Comparison of ENCODE assay signal across 3 cellular contexts in the genomic region with DNA sequence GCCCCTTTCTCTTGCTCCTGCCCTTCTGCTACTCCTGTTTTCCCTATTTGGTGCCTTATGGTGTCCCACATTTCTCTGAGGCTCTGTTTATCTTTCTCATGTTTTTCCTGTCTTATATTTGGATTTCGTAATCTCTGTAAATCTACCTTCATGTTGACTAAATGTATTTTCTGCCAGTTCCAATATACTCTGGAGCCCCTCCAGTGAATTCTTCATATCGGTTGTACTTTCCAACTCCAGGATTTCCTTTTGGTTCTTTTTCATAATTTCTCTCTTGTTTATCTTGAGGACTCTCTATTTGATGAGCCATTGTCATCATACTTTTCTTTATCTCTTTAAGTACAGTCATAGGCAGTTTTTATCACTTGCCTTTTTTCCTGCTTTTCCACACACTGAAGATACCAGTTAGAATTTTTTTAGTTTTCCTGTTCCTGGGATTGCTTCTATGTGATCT.
TF ChIP-seq lines count a peak whose summit lies in the region.

No MANE protein-coding gene starts in this region.

TF ChIP-seq in HEK293, 187 proteins besides CTCF, POLR2A, EP300 and RAD21:
- TF ChIP-seq SETDB1 (IDR thresholded peaks at IDR 0.05; ENCODE audit: insufficient read length, low read length) (peak; percentile 75), ZNF292 (tag by site-specific recombination; IDR thresholded peaks at IDR 0.05; ENCODE audit: borderline replicate concordance, low read depth) (no peak)

TF ChIP-seq in K562, 482 proteins besides CTCF, POLR2A, EP300 and RAD21:
- peak; percentile 49 for TF ChIP-seq CEBPB (tag; IDR thresholded peaks at IDR 0.05)
- TF ChIP-seq, protein P1, sequence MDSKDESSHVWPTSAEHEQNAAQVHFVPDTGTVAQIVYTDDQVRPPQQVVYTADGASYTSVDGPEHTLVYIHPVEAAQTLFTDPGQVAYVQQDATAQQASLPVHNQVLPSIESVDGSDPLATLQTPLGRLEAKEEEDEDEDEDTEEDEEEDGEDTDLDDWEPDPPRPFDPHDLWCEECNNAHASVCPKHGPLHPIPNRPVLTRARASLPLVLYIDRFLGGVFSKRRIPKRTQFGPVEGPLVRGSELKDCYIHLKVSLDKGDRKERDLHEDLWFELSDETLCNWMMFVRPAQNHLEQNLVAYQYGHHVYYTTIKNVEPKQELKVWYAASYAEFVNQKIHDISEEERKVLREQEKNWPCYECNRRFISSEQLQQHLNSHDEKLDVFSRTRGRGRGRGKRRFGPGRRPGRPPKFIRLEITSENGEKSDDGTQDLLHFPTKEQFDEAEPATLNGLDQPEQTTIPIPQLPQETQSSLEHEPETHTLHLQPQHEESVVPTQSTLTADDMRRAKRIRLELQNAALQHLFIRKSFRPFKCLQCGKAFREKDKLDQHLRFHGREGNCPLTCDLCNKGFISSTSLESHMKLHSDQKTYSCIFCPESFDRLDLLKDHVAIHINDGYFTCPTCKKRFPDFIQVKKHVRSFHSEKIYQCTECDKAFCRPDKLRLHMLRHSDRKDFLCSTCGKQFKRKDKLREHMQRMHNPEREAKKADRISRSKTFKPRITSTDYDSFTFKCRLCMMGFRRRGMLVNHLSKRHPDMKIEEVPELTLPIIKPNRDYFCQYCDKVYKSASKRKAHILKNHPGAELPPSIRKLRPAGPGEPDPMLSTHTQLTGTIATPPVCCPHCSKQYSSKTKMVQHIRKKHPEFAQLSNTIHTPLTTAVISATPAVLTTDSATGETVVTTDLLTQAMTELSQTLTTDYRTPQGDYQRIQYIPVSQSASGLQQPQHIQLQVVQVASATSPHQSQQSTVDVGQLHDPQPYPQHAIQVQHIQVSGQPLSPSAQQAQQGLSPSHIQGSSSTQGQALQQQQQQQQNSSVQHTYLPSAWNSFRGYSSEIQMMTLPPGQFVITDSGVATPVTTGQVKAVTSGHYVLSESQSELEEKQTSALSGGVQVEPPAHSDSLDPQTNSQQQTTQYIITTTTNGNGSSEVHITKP (IDR thresholded peaks at IDR 0.05; ENCODE audit: partially characterized antibody) = no peak
TF ChIP-seq in K562: peak in this region for 1.

TF ChIP-seq in HepG2, 621 proteins besides CTCF, POLR2A, EP300 and RAD21 (continues in another document):
- TF ChIP-seq CBFB (CRISPR knock-in tag; IDR thresholded peaks at IDR 0.05) = peak; percentile 47; the same call in 1 of the 2 replicates
- 0 out of 2 replicates have a peak, but pooled peaks have one; percentile 89 for TF ChIP-seq NFKBIZ (CRISPR knock-in tag; IDR thresholded peaks at IDR 0.05)
- no peak for TF ChIP-seq BRD4 (CRISPR knock-in tag; IDR thresholded peaks at IDR 0.05)
- no peak for TF ChIP-seq ZNF780A (CRISPR knock-in tag; IDR thresholded peaks at IDR 0.05)
- TF ChIP-seq RNF219 (CRISPR knock-in tag; IDR thresholded peaks at IDR 0.05) = no peak
- TF ChIP-seq, protein P2, sequence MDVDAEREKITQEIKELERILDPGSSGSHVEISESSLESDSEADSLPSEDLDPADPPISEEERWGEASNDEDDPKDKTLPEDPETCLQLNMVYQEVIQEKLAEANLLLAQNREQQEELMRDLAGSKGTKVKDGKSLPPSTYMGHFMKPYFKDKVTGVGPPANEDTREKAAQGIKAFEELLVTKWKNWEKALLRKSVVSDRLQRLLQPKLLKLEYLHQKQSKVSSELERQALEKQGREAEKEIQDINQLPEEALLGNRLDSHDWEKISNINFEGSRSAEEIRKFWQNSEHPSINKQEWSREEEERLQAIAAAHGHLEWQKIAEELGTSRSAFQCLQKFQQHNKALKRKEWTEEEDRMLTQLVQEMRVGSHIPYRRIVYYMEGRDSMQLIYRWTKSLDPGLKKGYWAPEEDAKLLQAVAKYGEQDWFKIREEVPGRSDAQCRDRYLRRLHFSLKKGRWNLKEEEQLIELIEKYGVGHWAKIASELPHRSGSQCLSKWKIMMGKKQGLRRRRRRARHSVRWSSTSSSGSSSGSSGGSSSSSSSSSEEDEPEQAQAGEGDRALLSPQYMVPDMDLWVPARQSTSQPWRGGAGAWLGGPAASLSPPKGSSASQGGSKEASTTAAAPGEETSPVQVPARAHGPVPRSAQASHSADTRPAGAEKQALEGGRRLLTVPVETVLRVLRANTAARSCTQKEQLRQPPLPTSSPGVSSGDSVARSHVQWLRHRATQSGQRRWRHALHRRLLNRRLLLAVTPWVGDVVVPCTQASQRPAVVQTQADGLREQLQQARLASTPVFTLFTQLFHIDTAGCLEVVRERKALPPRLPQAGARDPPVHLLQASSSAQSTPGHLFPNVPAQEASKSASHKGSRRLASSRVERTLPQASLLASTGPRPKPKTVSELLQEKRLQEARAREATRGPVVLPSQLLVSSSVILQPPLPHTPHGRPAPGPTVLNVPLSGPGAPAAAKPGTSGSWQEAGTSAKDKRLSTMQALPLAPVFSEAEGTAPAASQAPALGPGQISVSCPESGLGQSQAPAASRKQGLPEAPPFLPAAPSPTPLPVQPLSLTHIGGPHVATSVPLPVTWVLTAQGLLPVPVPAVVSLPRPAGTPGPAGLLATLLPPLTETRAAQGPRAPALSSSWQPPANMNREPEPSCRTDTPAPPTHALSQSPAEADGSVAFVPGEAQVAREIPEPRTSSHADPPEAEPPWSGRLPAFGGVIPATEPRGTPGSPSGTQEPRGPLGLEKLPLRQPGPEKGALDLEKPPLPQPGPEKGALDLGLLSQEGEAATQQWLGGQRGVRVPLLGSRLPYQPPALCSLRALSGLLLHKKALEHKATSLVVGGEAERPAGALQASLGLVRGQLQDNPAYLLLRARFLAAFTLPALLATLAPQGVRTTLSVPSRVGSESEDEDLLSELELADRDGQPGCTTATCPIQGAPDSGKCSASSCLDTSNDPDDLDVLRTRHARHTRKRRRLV (CRISPR knock-in tag; IDR thresholded peaks at IDR 0.05) = peak; percentile 79; the same call in 1 of the 2 replicates
- no peak for TF ChIP-seq ZNF746 (CRISPR knock-in tag; IDR thresholded peaks at IDR 0.05)
- TF ChIP-seq, protein P3, sequence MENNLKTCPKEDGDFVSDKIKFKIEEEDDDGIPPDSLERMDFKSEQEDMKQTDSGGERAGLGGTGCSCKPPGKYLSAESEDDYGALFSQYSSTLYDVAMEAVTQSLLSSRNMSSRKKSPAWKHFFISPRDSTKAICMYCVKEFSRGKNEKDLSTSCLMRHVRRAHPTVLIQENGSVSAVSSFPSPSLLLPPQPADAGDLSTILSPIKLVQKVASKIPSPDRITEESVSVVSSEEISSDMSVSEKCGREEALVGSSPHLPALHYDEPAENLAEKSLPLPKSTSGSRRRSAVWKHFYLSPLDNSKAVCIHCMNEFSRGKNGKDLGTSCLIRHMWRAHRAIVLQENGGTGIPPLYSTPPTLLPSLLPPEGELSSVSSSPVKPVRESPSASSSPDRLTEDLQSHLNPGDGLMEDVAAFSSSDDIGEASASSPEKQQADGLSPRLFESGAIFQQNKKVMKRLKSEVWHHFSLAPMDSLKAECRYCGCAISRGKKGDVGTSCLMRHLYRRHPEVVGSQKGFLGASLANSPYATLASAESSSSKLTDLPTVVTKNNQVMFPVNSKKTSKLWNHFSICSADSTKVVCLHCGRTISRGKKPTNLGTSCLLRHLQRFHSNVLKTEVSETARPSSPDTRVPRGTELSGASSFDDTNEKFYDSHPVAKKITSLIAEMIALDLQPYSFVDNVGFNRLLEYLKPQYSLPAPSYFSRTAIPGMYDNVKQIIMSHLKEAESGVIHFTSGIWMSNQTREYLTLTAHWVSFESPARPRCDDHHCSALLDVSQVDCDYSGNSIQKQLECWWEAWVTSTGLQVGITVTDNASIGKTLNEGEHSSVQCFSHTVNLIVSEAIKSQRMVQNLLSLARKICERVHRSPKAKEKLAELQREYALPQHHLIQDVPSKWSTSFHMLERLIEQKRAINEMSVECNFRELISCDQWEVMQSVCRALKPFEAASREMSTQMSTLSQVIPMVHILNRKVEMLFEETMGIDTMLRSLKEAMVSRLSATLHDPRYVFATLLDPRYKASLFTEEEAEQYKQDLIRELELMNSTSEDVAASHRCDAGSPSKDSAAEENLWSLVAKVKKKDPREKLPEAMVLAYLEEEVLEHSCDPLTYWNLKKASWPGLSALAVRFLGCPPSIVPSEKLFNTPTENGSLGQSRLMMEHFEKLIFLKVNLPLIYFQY (CRISPR knock-in tag; IDR thresholded peaks at IDR 0.05; ENCODE audit: borderline replicate concordance) = peak; percentile 68; the same call in 1 of the 2 replicates
- TF ChIP-seq NR1H2 (CRISPR knock-in tag; IDR thresholded peaks at IDR 0.05; ENCODE audit: borderline replicate concordance, low read depth) = no peak
- peak; percentile 87 for TF ChIP-seq HDAC1 (CRISPR knock-in tag; IDR thresholded peaks at IDR 0.05)
- peak; percentile 96 for TF ChIP-seq FOXA1 (IDR thresholded peaks at IDR 0.05)
- peak; percentile 97 for TF ChIP-seq FOXA1 (CRISPR knock-in tag; IDR thresholded peaks at IDR 0.05)
- no peak for TF ChIP-seq NFKB2 (CRISPR knock-in tag; IDR thresholded peaks at IDR 0.05; ENCODE audit: borderline replicate concordance)
- peak; percentile 64; the same call in 1 of the 2 replicates for TF ChIP-seq ZNF747 (CRISPR knock-in tag; IDR thresholded peaks at IDR 0.05; ENCODE audit: borderline replicate concordance)
- no peak for TF ChIP-seq THYN1 (CRISPR knock-in tag; IDR thresholded peaks at IDR 0.05; ENCODE audit: borderline replicate concordance, low read depth)
- TF ChIP-seq MIER3 (CRISPR knock-in tag; IDR thresholded peaks at IDR 0.05; ENCODE audit: borderline replicate concordance) = peak; percentile 87; the same call in 1 of the 2 replicates
- no peak for TF ChIP-seq HES4 (CRISPR knock-in tag; IDR thresholded peaks at IDR 0.05; ENCODE audit: borderline replicate concordance)
- TF ChIP-seq EHMT2 (IDR thresholded peaks at IDR 0.05; ENCODE audit: borderline replicate concordance, low read depth, low read length) = peak; percentile 48; the same call in 1 of the 2 replicates
- no peak for TF ChIP-seq ZBTB1 (CRISPR knock-in tag; IDR thresholded peaks at IDR 0.05; ENCODE audit: borderline replicate concordance)
- peak; percentile 98 for TF ChIP-seq ZNF503 (CRISPR knock-in tag; IDR thresholded peaks at IDR 0.05)
- no peak for TF ChIP-seq MTA3 (CRISPR knock-in tag; IDR thresholded peaks at IDR 0.05)
- TF ChIP-seq FOXA3 (CRISPR knock-in tag; IDR thresholded peaks at IDR 0.05) = peak; percentile 100
- TF ChIP-seq BORCS8-MEF2B (CRISPR knock-in tag; IDR thresholded peaks at IDR 0.05) = no peak
- TF ChIP-seq PREB (CRISPR knock-in tag; IDR thresholded peaks at IDR 0.05) = no peak
- peak; percentile 59; the same call in 1 of the 2 replicates for TF ChIP-seq NR2C2 (CRISPR knock-in tag; IDR thresholded peaks at IDR 0.05; ENCODE audit: borderline replicate concordance)
- 0 out of 2 replicates have a peak, but pooled peaks have one; percentile 56 for TF ChIP-seq PBX3 (CRISPR knock-in tag; IDR thresholded peaks at IDR 0.05; ENCODE audit: borderline replicate concordance)
- peak; percentile 21; the same call in 1 of the 2 replicates for TF ChIP-seq ZBTB39 (CRISPR knock-in tag; IDR thresholded peaks at IDR 0.05)
- peak; percentile 49; the same call in 1 of the 2 replicates for TF ChIP-seq RFX3 (CRISPR knock-in tag; IDR thresholded peaks at IDR 0.05)
